ENCODE assay signal across 9 cellular contexts in genomic region chr17:82095777-82096708, GRCh38. TPM values are rescaled to one million over a fixed set of nuclear protein-coding genes. Genes with fewer than 3 reads are reported as not detected.
A peak's percentile ranks its signal among the peaks of the same experiment; 100 is the strongest.
DNase-seq lines count a peak whose midpoint lies in the region; ATAC-seq, FAIRE-seq and TF ChIP-seq lines count a peak whose summit lies in the region.
"Had no signal": no experiment of that assay in that cellular context is flagged by ENCODE, and none has a peak within 500 bp of the region (broad histone marks: within the 10 kb centered on the region; RNA-seq: fewer than 3 reads in every experiment).

No MANE protein-coding gene starts in this region.

- no peaks in the 10 kb centered on the region for H3K27me3 Mint-ChIP-seq in stimulated activated naive CD8-positive, alpha-beta T cell treated with anti-CD3 and anti-CD28 coated beads, Interleukin-15, Interleukin-2, amounts not matched to agents 100 ng/mL and 50 ng/mL, for 24 hours
- no peaks in the 10 kb centered on the region for H3K27me3 Mint-ChIP-seq in astrocyte (ENCODE audit: low read depth, unreplicated experiment)

- H3K4me3 Mint-ChIP-seq in stimulated activated naive CD8-positive, alpha-beta T cell treated with anti-CD3 and anti-CD28 coated beads, Interleukin-15, Interleukin-2, amounts not matched to agents 100 ng/mL and 50 ng/mL, for 24 hours, result peak overlapping the region; percentile 79
- H3K4me3 Mint-ChIP-seq in astrocyte (ENCODE audit: unreplicated experiment), result peak overlapping the region; percentile 77

- H2AFZ ChIP-seq in astrocyte (ENCODE audit: low read depth, low read length), result no peak overlapping the region

- ATAC-seq in stimulated activated naive CD8-positive, alpha-beta T cell treated with anti-CD3 and anti-CD28 coated beads, Interleukin-15, Interleukin-2, amounts not matched to agents 100 U/mL and 50 U/mL, for 24 hours, result no peak
- ATAC-seq in HG02885 (IDR thresholded peaks at IDR 0.05; ENCODE audit: poor library complexity, unreplicated experiment) (no peak), GM18873 (IDR thresholded peaks at IDR 0.05; ENCODE audit: low FRiP score, unreplicated experiment) (no peak)

- DNase-seq in stimulated activated naive CD8-positive, alpha-beta T cell treated with anti-CD3 and anti-CD28 coated beads, Interleukin-15, Interleukin-2, amounts not matched to agents 100 U/mL and 50 U/mL, for 24 hours, result no peak
- DNase-seq in astrocyte (ENCODE audit: low read depth), result no peak
- no peak for DNase-seq in stimulated activated naive CD4-positive, alpha-beta T cell treated with Interleukin-2 at 50 U/mL for 16 hours (lab: John Stamatoyannopoulos, UW)
- no peak for DNase-seq in NCI-H2029 treated with DMSO at 0.1 percent for 48 hours (lab: John Stamatoyannopoulos, UW)
- DNase-seq: NCI-H1105 had no signal

- peaks cover 28% of the 10 kb centered on the region for H3K4me1 ChIP-seq in astrocyte (ENCODE audit: insufficient read depth, low read length)
- peaks cover 21 to 76% (median 47%) of the 10 kb centered on the region in 4 donors for H3K4me1 ChIP-seq in liver (ENCODE audit: control insufficient read depth in 4 of 4, insufficient read depth in 4 of 4, low read length in 3 of 4)

- H3K36me3 ChIP-seq in astrocyte (ENCODE audit: insufficient read depth, low read length), result peaks cover 4% of the 10 kb centered on the region
- H3K36me3 ChIP-seq in liver (ENCODE audit: control insufficient read depth in 4 of 4, insufficient read depth in 3 of 4, low read depth in 1 of 4, low read length in 3 of 4), result peaks cover 12 to 19% (median 13%) of the 10 kb centered on the region in 4 donors

- TF ChIP-seq RAD21 in liver (IDR thresholded peaks at IDR 0.05), result no peak

- H3K9me3 ChIP-seq in astrocyte (ENCODE audit: insufficient read depth, low read depth, low read length) (no peaks in the 10 kb centered on the region), liver (ENCODE audit: control insufficient read depth in 4 of 4, low read length in 3 of 4) (no peaks in the 10 kb centered on the region)

- H3K79me2 ChIP-seq in astrocyte (ENCODE audit: insufficient read depth, low read length), result peaks cover 56% of the 10 kb centered on the region

- no peak for FAIRE-seq in astrocyte (lab: Jason Lieb, UNC)

- peaks cover 50% of the 10 kb centered on the region for H4K20me1 ChIP-seq in astrocyte (ENCODE audit: insufficient read depth, low read length)

- peak overlapping the region; percentile 88 for H3K9ac ChIP-seq in astrocyte (ENCODE audit: low read length)
- H3K9ac ChIP-seq in liver (ENCODE audit: low read depth in 1 of 2, low read length in 2 of 2), result peak overlapping the region; percentile 76 to 80

- H3K4me2 ChIP-seq in astrocyte (ENCODE audit: low read length), result peak overlapping the region; percentile 99

- H3K27me3 ChIP-seq in astrocyte (ENCODE audit: insufficient read depth, low read length) (no peaks in the 10 kb centered on the region), liver (ENCODE audit: control insufficient read depth in 4 of 4, insufficient read depth in 4 of 4, low read length in 3 of 4) (no peaks in the 10 kb centered on the region)

- H3K27ac ChIP-seq in astrocyte (ENCODE audit: low read depth, low read length), result no peak overlapping the region
- H3K27ac ChIP-seq in liver (ENCODE audit: low read depth in 1 of 2, low read length in 2 of 2), result peak overlapping the region; percentile 78 to 93

- H3K27ac Mint-ChIP-seq in stimulated activated naive CD8-positive, alpha-beta T cell treated with anti-CD3 and anti-CD28 coated beads, Interleukin-15, Interleukin-2, amounts not matched to agents 100 ng/mL and 50 ng/mL, for 24 hours, result no peak overlapping the region
- H3K27ac Mint-ChIP-seq in astrocyte (ENCODE audit: unreplicated experiment), result no peak overlapping the region

- no peaks in the 10 kb centered on the region for H3K9me3 Mint-ChIP-seq in stimulated activated naive CD8-positive, alpha-beta T cell treated with anti-CD3 and anti-CD28 coated beads, Interleukin-15, Interleukin-2, amounts not matched to agents 100 ng/mL and 50 ng/mL, for 24 hours
- H3K9me3 Mint-ChIP-seq in astrocyte (ENCODE audit: unreplicated experiment), result no peaks in the 10 kb centered on the region

- H3K4me3 ChIP-seq in astrocyte (ENCODE audit: insufficient read depth, low read depth, low read length) (peak overlapping the region; percentile 70), liver (ENCODE audit: low read depth in 1 of 3, low read length in 3 of 3) (peak overlapping the region; percentile 53 to 92 (median 69))

- 37% methylated on average over 35 of the region's 35 CpGs for WGBS in liver

- peaks cover 4% of the 10 kb centered on the region for H3K36me3 Mint-ChIP-seq in stimulated activated naive CD8-positive, alpha-beta T cell treated with anti-CD3 and anti-CD28 coated beads, Interleukin-15, Interleukin-2, amounts not matched to agents 100 ng/mL and 50 ng/mL, for 24 hours (ENCODE audit: low read depth)
- no peaks in the 10 kb centered on the region for H3K36me3 Mint-ChIP-seq in astrocyte (ENCODE audit: low read depth, unreplicated experiment)

- no peak for TF ChIP-seq CTCF in astrocyte (IDR thresholded peaks at IDR 0.05; ENCODE audit: insufficient read depth, low read depth, low read length)
- no peak for TF ChIP-seq CTCF in liver (IDR thresholded peaks at IDR 0.05; ENCODE audit: low read depth, low read length, missing input control)

- H3K4me1 Mint-ChIP-seq in stimulated activated naive CD8-positive, alpha-beta T cell treated with anti-CD3 and anti-CD28 coated beads, Interleukin-15, Interleukin-2, amounts not matched to agents 100 ng/mL and 50 ng/mL, for 24 hours (ENCODE audit: low read depth), result peaks cover 11% of the 10 kb centered on the region
- H3K4me1 Mint-ChIP-seq in astrocyte (ENCODE audit: low read depth, unreplicated experiment), result peaks cover 6% of the 10 kb centered on the region

TF ChIP-seq in liver, 16 proteins besides CTCF, POLR2A, EP300 and RAD21:
- TF ChIP-seq TAF1 (conservative IDR thresholded peaks at IDR 0.05) (no peak), SP1 (IDR thresholded peaks at IDR 0.05) (no peak), RXRA (IDR thresholded peaks at IDR 0.05) (peak in 1 of 2 donors; percentile 27), YY1 (IDR thresholded peaks at IDR 0.05) (peak; percentile 50), HNF4A (conservative IDR thresholded peaks at IDR 0.05) (peak in 1 of 2 donors; percentile 35)
- TF ChIP-seq, protein P1, sequence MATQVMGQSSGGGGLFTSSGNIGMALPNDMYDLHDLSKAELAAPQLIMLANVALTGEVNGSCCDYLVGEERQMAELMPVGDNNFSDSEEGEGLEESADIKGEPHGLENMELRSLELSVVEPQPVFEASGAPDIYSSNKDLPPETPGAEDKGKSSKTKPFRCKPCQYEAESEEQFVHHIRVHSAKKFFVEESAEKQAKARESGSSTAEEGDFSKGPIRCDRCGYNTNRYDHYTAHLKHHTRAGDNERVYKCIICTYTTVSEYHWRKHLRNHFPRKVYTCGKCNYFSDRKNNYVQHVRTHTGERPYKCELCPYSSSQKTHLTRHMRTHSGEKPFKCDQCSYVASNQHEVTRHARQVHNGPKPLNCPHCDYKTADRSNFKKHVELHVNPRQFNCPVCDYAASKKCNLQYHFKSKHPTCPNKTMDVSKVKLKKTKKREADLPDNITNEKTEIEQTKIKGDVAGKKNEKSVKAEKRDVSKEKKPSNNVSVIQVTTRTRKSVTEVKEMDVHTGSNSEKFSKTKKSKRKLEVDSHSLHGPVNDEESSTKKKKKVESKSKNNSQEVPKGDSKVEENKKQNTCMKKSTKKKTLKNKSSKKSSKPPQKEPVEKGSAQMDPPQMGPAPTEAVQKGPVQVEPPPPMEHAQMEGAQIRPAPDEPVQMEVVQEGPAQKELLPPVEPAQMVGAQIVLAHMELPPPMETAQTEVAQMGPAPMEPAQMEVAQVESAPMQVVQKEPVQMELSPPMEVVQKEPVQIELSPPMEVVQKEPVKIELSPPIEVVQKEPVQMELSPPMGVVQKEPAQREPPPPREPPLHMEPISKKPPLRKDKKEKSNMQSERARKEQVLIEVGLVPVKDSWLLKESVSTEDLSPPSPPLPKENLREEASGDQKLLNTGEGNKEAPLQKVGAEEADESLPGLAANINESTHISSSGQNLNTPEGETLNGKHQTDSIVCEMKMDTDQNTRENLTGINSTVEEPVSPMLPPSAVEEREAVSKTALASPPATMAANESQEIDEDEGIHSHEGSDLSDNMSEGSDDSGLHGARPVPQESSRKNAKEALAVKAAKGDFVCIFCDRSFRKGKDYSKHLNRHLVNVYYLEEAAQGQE (IDR thresholded peaks at IDR 0.05), result peak; percentile 15
- TF ChIP-seq, protein P2, sequence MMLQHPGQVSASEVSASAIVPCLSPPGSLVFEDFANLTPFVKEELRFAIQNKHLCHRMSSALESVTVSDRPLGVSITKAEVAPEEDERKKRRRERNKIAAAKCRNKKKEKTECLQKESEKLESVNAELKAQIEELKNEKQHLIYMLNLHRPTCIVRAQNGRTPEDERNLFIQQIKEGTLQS (IDR thresholded peaks at IDR 0.05), result no peak

RNA-seq across cellular contexts. Expression of gene FASN, which starts 2.0 kb away (rescaled TPM):
- 156 and 203 TPM in 2 replicates for total RNA-seq in astrocyte
- 100 to 1,000 TPM; 184 to 229 TPM for total RNA-seq in liver
- 10 to 100 TPM; 53.1 to 75.3 TPM for polyA plus RNA-seq in liver

RNA-seq across cellular contexts. Expression of gene DUS1L, which starts 30.4 kb away (rescaled TPM):
- total RNA-seq in astrocyte (55.1 and 59.5 TPM in 2 replicates), liver (10 to 100 TPM; 40.6 to 59.5 TPM)
- polyA plus RNA-seq in liver, result 10 to 100 TPM; 47.2 to 74.7 TPM

RNA-seq across cellular contexts. Expression of gene GPS1, which starts 44.3 kb away (rescaled TPM):
- total RNA-seq in astrocyte (91.4 and 102 TPM in 2 replicates), liver (10 to 100 TPM; 59.4 to 66.3 TPM)
- polyA plus RNA-seq in liver, result 10 to 100 TPM; 53.9 to 58.3 TPM

RNA-seq across cellular contexts. Expression of gene RFNG, which starts 44.4 kb away (rescaled TPM):
- 40.2 and 41.9 TPM in 2 replicates for total RNA-seq in astrocyte
- 10 to 100 TPM; 15.0 to 23.7 TPM for total RNA-seq in liver
- polyA plus RNA-seq in liver, result 10 to 100 TPM; 23.2 to 36.0 TPM

RNA-seq across cellular contexts. Expression of gene DCXR, which starts 58.5 kb away (rescaled TPM):
- total RNA-seq in astrocyte, result 42.3 and 49.9 TPM in 2 replicates
- total RNA-seq in liver, result 100 to 1,000 TPM in 1 of 2 donors, 10 to 100 TPM in 1; 58.6 to 504 TPM
- 1,000 to 10,000 TPM in 1 of 2 donors, 100 to 1,000 TPM in 1; 667 to 1,190 TPM for polyA plus RNA-seq in liver
